ENCODE assay signal across 2 cellular contexts in genomic region chr4:165326831-165327210, GRCh38.
TF ChIP-seq lines count a peak whose summit lies in the region.

No MANE protein-coding gene starts in this region.

TF ChIP-seq in IMR-90, 13 proteins besides CTCF, POLR2A, EP300 and RAD21:
- no peak for TF ChIP-seq MAZ (IDR thresholded peaks at IDR 0.05; ENCODE audit: borderline replicate concordance, low read depth, low read length)
TF ChIP-seq in IMR-90: peak in this region for 0.

TF ChIP-seq in GM12878, 131 proteins besides CTCF, POLR2A, EP300 and RAD21:
- TF ChIP-seq ATF7 (IDR thresholded peaks at IDR 0.05; ENCODE audit: low read depth) (0 out of 2 replicates have a peak, but pooled peaks have one; percentile 15), ZNF217 (IDR thresholded peaks at IDR 0.05) (0 out of 2 replicates have a peak, but pooled peaks have one; percentile 18), ZNF24 (IDR thresholded peaks at IDR 0.05) (no peak), SMAD1 (IDR thresholded peaks at IDR 0.05; ENCODE audit: low read depth, partially characterized antibody) (peak; percentile 52), EGR1 (IDR thresholded peaks at IDR 0.05; ENCODE audit: borderline replicate concordance in 1 of 2, low read depth in 2 of 2, low read length in 2 of 2) (peak in 1 of 2 experiments; percentile 72; a peak in 2 of 3 replicates), NKRF (conservative IDR thresholded peaks at IDR 0.05) (peak; percentile 75; the same call in 1 of the 2 replicates), NR2F1 (conservative IDR thresholded peaks at IDR 0.05) (peak; percentile 59; the same call in 1 of the 2 replicates), RAD51 (IDR thresholded peaks at IDR 0.05) (0 out of 2 replicates have a peak, but pooled peaks have one; percentile 38)
- TF ChIP-seq, protein P1, sequence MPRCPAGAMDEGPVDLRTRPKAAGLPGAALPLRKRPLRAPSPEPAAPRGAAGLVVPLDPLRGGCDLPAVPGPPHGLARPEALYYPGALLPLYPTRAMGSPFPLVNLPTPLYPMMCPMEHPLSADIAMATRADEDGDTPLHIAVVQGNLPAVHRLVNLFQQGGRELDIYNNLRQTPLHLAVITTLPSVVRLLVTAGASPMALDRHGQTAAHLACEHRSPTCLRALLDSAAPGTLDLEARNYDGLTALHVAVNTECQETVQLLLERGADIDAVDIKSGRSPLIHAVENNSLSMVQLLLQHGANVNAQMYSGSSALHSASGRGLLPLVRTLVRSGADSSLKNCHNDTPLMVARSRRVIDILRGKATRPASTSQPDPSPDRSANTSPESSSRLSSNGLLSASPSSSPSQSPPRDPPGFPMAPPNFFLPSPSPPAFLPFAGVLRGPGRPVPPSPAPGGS (IDR thresholded peaks at IDR 0.05; ENCODE audit: borderline replicate concordance, insufficient read depth, low read depth, low read length, poor library complexity, severe bottlenecking), result no peak
